1 cellular context compared by ENCODE assay signal in the genomic region with DNA sequence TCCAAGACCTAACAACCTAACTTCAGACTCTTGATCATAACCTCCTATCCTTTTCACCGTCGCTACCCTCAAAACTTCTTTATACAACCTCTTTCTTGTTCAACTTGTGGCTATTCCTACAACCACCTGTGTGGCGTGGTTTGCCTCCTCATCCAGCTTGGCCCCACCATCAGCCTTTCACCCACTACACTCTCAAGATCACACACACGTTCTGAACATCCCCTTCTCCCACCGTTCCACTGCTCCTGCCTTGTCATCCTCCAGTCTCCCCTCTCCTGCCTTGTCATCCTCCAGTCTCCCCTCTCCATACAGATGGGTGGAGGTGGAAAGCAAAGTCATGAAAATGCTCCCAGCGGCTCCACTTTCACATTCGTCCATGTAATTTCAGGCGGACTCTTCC.
TF ChIP-seq lines count a peak whose summit lies in the region.

No MANE protein-coding gene starts in this region.

TF ChIP-seq in K562, 482 proteins besides CTCF, POLR2A, EP300 and RAD21:
- TF ChIP-seq C11orf30 (IDR thresholded peaks at IDR 0.05; ENCODE audit: low read depth) = peak; percentile 64; the same call in 1 of the 2 replicates
- no peak for TF ChIP-seq ZNF184 (CRISPR knock-in tag; IDR thresholded peaks at IDR 0.05)
- no peak for TF ChIP-seq ZBTB40 (IDR thresholded peaks at IDR 0.05)
- no peak for TF ChIP-seq ZBTB40 (CRISPR knock-in tag; IDR thresholded peaks at IDR 0.05)
- no peak for TF ChIP-seq MECOM (CRISPR knock-in tag; IDR thresholded peaks at IDR 0.05)
- TF ChIP-seq ZNF592 (IDR thresholded peaks at IDR 0.05) = no peak
- TF ChIP-seq ZNF316 (IDR thresholded peaks at IDR 0.05) = peak; percentile 46; the same call in 1 of the 2 replicates
- TF ChIP-seq GTF2F1 (IDR thresholded peaks at IDR 0.05; ENCODE audit: low read depth, low read length) = no peak
- TF ChIP-seq ARID1B (IDR thresholded peaks at IDR 0.05) = 0 out of 2 replicates have a peak, but pooled peaks have one; percentile 18
- TF ChIP-seq RFX5 (IDR thresholded peaks at IDR 0.05; ENCODE audit: low read depth, low read length) = no peak
- TF ChIP-seq SP1 (CRISPR knock-in tag; IDR thresholded peaks at IDR 0.05) = no peak
- TF ChIP-seq MAFG (tag; conservative IDR thresholded peaks at IDR 0.05) = 0 out of 2 replicates have a peak, but pooled peaks have one; percentile 40
- TF ChIP-seq BRD9 (IDR thresholded peaks at IDR 0.05; ENCODE audit: low read depth, partially characterized antibody) = no peak
- TF ChIP-seq TAF7 (tag; IDR thresholded peaks at IDR 0.05) = no peak
- no peak for TF ChIP-seq MTA1 (IDR thresholded peaks at IDR 0.05; ENCODE audit: borderline replicate concordance)
- TF ChIP-seq MAFK (IDR thresholded peaks at IDR 0.05; ENCODE audit: low read length) = 0 out of 2 replicates have a peak, but pooled peaks have one; percentile 5
- TF ChIP-seq PURB (CRISPR knock-in tag; IDR thresholded peaks at IDR 0.05; ENCODE audit: low read depth) = no peak
- TF ChIP-seq, protein P1, sequence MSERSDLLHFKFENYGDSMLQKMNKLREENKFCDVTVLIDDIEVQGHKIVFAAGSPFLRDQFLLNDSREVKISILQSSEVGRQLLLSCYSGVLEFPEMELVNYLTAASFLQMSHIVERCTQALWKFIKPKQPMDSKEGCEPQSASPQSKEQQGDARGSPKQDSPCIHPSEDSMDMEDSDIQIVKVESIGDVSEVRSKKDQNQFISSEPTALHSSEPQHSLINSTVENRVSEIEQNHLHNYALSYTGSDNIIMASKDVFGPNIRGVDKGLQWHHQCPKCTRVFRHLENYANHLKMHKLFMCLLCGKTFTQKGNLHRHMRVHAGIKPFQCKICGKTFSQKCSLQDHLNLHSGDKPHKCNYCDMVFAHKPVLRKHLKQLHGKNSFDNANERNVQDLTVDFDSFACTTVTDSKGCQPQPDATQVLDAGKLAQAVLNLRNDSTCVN (CRISPR knock-in tag; IDR thresholded peaks at IDR 0.05) = peak; percentile 75; the same call in 1 of the 2 replicates
- TF ChIP-seq ZNF589 (CRISPR knock-in tag; IDR thresholded peaks at IDR 0.05; ENCODE audit: low read depth) = no peak
- TF ChIP-seq SREBF2 (CRISPR knock-in tag; IDR thresholded peaks at IDR 0.05) = 0 out of 2 replicates have a peak, but pooled peaks have one; percentile 40
- no peak for TF ChIP-seq RB1 (IDR thresholded peaks at IDR 0.05; ENCODE audit: low read depth)
- TF ChIP-seq SMARCA4 (IDR thresholded peaks at IDR 0.05) = no peak
- no peak for TF ChIP-seq ATF4 (CRISPR knock-in tag; IDR thresholded peaks at IDR 0.05)
- no peak for TF ChIP-seq HLTF (IDR thresholded peaks at IDR 0.05)
- no peak for TF ChIP-seq SLC30A9 (CRISPR knock-in tag; IDR thresholded peaks at IDR 0.05)
